8 cellular contexts compared by ENCODE assay signal in genomic region chr12:55965941-55966407, GRCh38. TPM values are rescaled to one million over a fixed set of nuclear protein-coding genes. Genes with fewer than 3 reads are reported as not detected.
DNase-seq lines count a peak whose midpoint lies in the region; ATAC-seq and TF ChIP-seq lines count a peak whose summit lies in the region.

Gene PMEL, minus strand, starts transcription at chr12:55966042. Its CDS starts 31 bp downstream, at chr12:55966011.

- H3K27me3 Mint-ChIP-seq in brain = peaks cover 10% of the 10 kb centered on the region

- peaks cover 37 to 50% (median 41%) of the 10 kb centered on the region in 10 experiments for H3K4me1 ChIP-seq in BLaER1 treated with 17β-estradiol and CSF1 and Interleukin-3, amounts not matched to agents 10 nM and 100 nM
- H3K4me1 ChIP-seq in HUES64 (ENCODE audit: insufficient read depth, low read length) = peaks cover 7% of the 10 kb centered on the region; the same call in 1 of the 2 replicates
- peaks cover 11 to 13% of the 10 kb centered on the region in 2 donors for H3K4me1 ChIP-seq in thyroid gland

- peak within 1 kb of the TSS; percentile 72 to 98 (median 83) for H3K4me3 ChIP-seq in BLaER1 treated with 17β-estradiol and CSF1 and Interleukin-3, amounts not matched to agents 10 nM and 100 nM
- peak within 1 kb of the TSS; percentile 89 for H3K4me3 ChIP-seq in HUES64 (ENCODE audit: low read length)
- H3K4me3 ChIP-seq in kidney epithelial cell (ENCODE audit: low read depth, low read length) = peak within 1 kb of the TSS; percentile 64
- H3K4me3 ChIP-seq in thyroid gland (replicated peaks in 1 of 3) = peak within 1 kb of the TSS; percentile 12 to 65 (median 53)

- peak within 1 kb of the TSS; percentile 93 to 98 (median 96) for H3K4me3 Mint-ChIP-seq in brain

- peak within 1 kb of the TSS; percentile 42 to 86 (median 73); a peak in 21 of 22 replicates for H3K27ac ChIP-seq in BLaER1 treated with 17β-estradiol and CSF1 and Interleukin-3, amounts not matched to agents 10 nM and 100 nM
- peak within 1 kb of the TSS; percentile 80 for H3K27ac ChIP-seq in HUES64 (ENCODE audit: low read depth, low read length)
- peak within 1 kb of the TSS; percentile 22 to 69 (median 50) for H3K27ac ChIP-seq in thyroid gland

- peak within 1 kb of the TSS; percentile 81 to 92 (median 85) for H3K9ac ChIP-seq in BLaER1 treated with 17β-estradiol and CSF1 and Interleukin-3, amounts not matched to agents 10 nM and 100 nM
- H3K9ac ChIP-seq in HUES64 (ENCODE audit: low read depth, low read length) = peak within 1 kb of the TSS; percentile 84

- H3K27me3 ChIP-seq in BLaER1 treated with 17β-estradiol and CSF1 and Interleukin-3, amounts not matched to agents 10 nM and 100 nM = no peaks in the 10 kb centered on the region
- no peaks in the 10 kb centered on the region for H3K27me3 ChIP-seq in HUES64 (ENCODE audit: insufficient read depth, low read length)
- H3K27me3 ChIP-seq in kidney epithelial cell (ENCODE audit: control insufficient read depth, insufficient read depth, low read length) = no peaks in the 10 kb centered on the region
- H3K27me3 ChIP-seq in thyroid gland = no peaks in the 10 kb centered on the region

- no peaks in the 10 kb centered on the region for H3K36me3 Mint-ChIP-seq in brain

- H3K4me2 ChIP-seq in BLaER1 treated with 17β-estradiol and CSF1 and Interleukin-3, amounts not matched to agents 10 nM and 100 nM = peak within 1 kb of the TSS; percentile 88 to 99 (median 95)

- TF ChIP-seq CTCF in brain (conservative IDR thresholded peaks at IDR 0.05) = no peak
- no peak for TF ChIP-seq CTCF in kidney epithelial cell (IDR thresholded peaks at IDR 0.05; ENCODE audit: insufficient read depth, low read length, poor library complexity, severe bottlenecking)
- TF ChIP-seq CTCF in thyroid gland (IDR thresholded peaks at IDR 0.05) = no peak

- no peak for TF ChIP-seq POLR2A in thyroid gland (IDR thresholded peaks at IDR 0.05)

- ATAC-seq in HG03097 (IDR thresholded peaks at IDR 0.05; ENCODE audit: low FRiP score, unreplicated experiment) = no peak

- intact Hi-C loops in thyroid gland (cut with DNase I) = no loop called here

- H3K9me3 ChIP-seq in BLaER1 treated with 17β-estradiol and CSF1 and Interleukin-3, amounts not matched to agents 10 nM and 100 nM (replicated peaks in 1 of 11) = no peaks in the 10 kb centered on the region
- H3K9me3 ChIP-seq in HUES64 (ENCODE audit: insufficient read depth, low read depth, low read length) = no peaks in the 10 kb centered on the region
- no peaks in the 10 kb centered on the region for H3K9me3 ChIP-seq in thyroid gland

- peaks cover 35% of the 10 kb centered on the region for H3K4me1 Mint-ChIP-seq in brain

- DNase-seq in kidney epithelial cell (ENCODE audit: low read depth) (no peak), thyroid gland (no peak), NCI-H2171 (lab: John Stamatoyannopoulos, UW) (no peak), midbrain (lab: John Stamatoyannopoulos, UW) (no peak)

- peaks cover 0 to 33% (median 29%) of the 10 kb centered on the region in 11 experiments; a peak in 16 of 22 replicates for H3K36me3 ChIP-seq in BLaER1 treated with 17β-estradiol and CSF1 and Interleukin-3, amounts not matched to agents 10 nM and 100 nM
- H3K36me3 ChIP-seq in HUES64 (ENCODE audit: insufficient read depth, low read length) = peaks cover 33% of the 10 kb centered on the region
- no peaks in the 10 kb centered on the region for H3K36me3 ChIP-seq in kidney epithelial cell (ENCODE audit: control insufficient read depth, insufficient read depth, low read length)
- H3K36me3 ChIP-seq in thyroid gland = no peaks in the 10 kb centered on the region

- WGBS in HUES64 = 22% methylated on average over 3 of the region's 4 CpGs
- 14 to 20% methylated on average over 4 of the region's 4 CpGs for WGBS in thyroid gland, 2 donors

- H3K9me3 Mint-ChIP-seq in brain = no peaks in the 10 kb centered on the region

- peaks cover 0 to 8% (median 0%) of the 10 kb centered on the region in 11 experiments; a peak in 3 of 22 replicates for H4K20me1 ChIP-seq in BLaER1 treated with 17β-estradiol and CSF1 and Interleukin-3, amounts not matched to agents 10 nM and 100 nM

- peak within 1 kb of the TSS; percentile 68 to 98 (median 90) for H3K27ac Mint-ChIP-seq in brain

RNA-seq across cellular contexts. Expression of gene PMEL, which starts in this region (rescaled TPM):
- 71.3 TPM for polyA plus RNA-seq in HUES64 (2013, experiment 1 of 2)
- polyA plus RNA-seq in HUES64 (2013, experiment 2 of 2) = 92.8 TPM
- 1.5 TPM for polyA plus RNA-seq in brain (ENCODE audit: insufficient read depth, low read depth, low replicate concordance)
- total RNA-seq in kidney epithelial cell = 0.96 and 1.1 TPM in 2 replicates
- total RNA-seq in thyroid gland = 1 to 10 TPM; 1.7 to 5.8 (median 3.0) TPM
